ENCODE assay signal across 23 cellular contexts in genomic region chr5:95519151-95519550, GRCh38.
"Had no signal": no experiment of that assay in that cellular context is flagged by ENCODE, and none has a peak within 500 bp of the region (broad histone marks: within the 10 kb centered on the region; RNA-seq: fewer than 3 reads in every experiment).

No MANE protein-coding gene starts in this region.

- H3K4me3 ChIP-seq: esophagus muscularis mucosa, gastrocnemius medialis, left ventricle myocardium inferior, lower lobe of right lung, pancreas, stomach, thyroid gland had no signal

- H3K27ac ChIP-seq: esophagus muscularis mucosa, gastrocnemius medialis, left ventricle myocardium inferior, lower lobe of right lung, pancreas, stomach, thyroid gland had no signal

- H3K27me3 Mint-ChIP-seq: memory B cell, progenitor cell of endocrine pancreas, type B pancreatic cell had no signal

- H3K4me3 Mint-ChIP-seq: immature natural killer cell, memory B cell, mesothelial cell of epicardium, natural killer cell, neural crest cell, type B pancreatic cell had no signal

- DNase-seq: cortex of kidney; effector memory CD4-positive, alpha-beta T cell; gastrocnemius medialis; immature natural killer cell; kidney; left cardiac atrium; left ventricle myocardium inferior; lower lobe of right lung; natural killer cell; pancreas; right cardiac atrium; small intestine; stimulated activated CD4-positive, alpha-beta T cell treated with anti-CD3 and anti-CD28 coated beads, Interleukin-12 subunit alpha, Interleukin-12 subunit beta, amount 100 ng/mL, for 4 hours; stimulated activated naive CD4-positive, alpha-beta T cell; stomach; substantia nigra; thyroid gland had no signal

- H3K9me3 ChIP-seq: esophagus muscularis mucosa, gastrocnemius medialis, left ventricle myocardium inferior, lower lobe of right lung, pancreas, stomach, thyroid gland had no signal

- H3K4me1 Mint-ChIP-seq: immature natural killer cell, memory B cell, mesothelial cell of epicardium, natural killer cell, neural crest cell had no signal

- H3K9me3 Mint-ChIP-seq: immature natural killer cell, natural killer cell, neural crest cell, type B pancreatic cell had no signal

- ATAC-seq: gastrocnemius medialis, left cardiac atrium, lower lobe of right lung, natural killer cell, pancreas, right cardiac atrium had no signal

- H3K4me1 ChIP-seq: esophagus muscularis mucosa, gastrocnemius medialis, left ventricle myocardium inferior, lower lobe of right lung, pancreas, stomach, thyroid gland had no signal

- H3K27ac Mint-ChIP-seq: memory B cell, mesothelial cell of epicardium, natural killer cell, progenitor cell of endocrine pancreas, type B pancreatic cell had no signal

- H3K27me3 ChIP-seq: esophagus muscularis mucosa, gastrocnemius medialis, pancreas, stomach, thyroid gland had no signal
